ENCODE assay signal across 8 cellular contexts in genomic region chr5:76714771-76715483, GRCh38. TPM values are rescaled to one million over a fixed set of nuclear protein-coding genes. Genes with fewer than 3 reads are reported as not detected.
DNase-seq lines count a peak whose midpoint lies in the region; ATAC-seq, FAIRE-seq and TF ChIP-seq lines count a peak whose summit lies in the region.

No MANE protein-coding gene starts in this region.

- peak overlapping the region; percentile 84; the same call in 1 of the 2 replicates for H3K4me3 ChIP-seq in GM08714 (ENCODE audit: low read length)
- no peak overlapping the region for H3K4me3 ChIP-seq in K562
- H3K4me3 ChIP-seq in kidney epithelial cell (ENCODE audit: low read depth, low read length), result peak overlapping the region; percentile 95
- peak overlapping the region; percentile 61 to 89 (median 68) for H3K4me3 ChIP-seq in stomach

- H3K4me1 ChIP-seq in K562 (replicated peaks in 1 of 2; ENCODE audit: control insufficient read depth in 2 of 2, insufficient read depth in 2 of 2, low read length in 2 of 2), result peaks cover 8 to 18% of the 10 kb centered on the region in 2 experiments; a peak in 4 of 5 replicates
- peaks cover 4 to 31% (median 23%) of the 10 kb centered on the region in 4 donors for H3K4me1 ChIP-seq in stomach

- TF ChIP-seq CTCF in K562 (IDR thresholded peaks at IDR 0.05 in 2 of 3, conservative IDR thresholded peaks at IDR 0.05 in 1 of 3; ENCODE audit: insufficient read depth in 2 of 3, low read depth in 1 of 3, low read length in 3 of 3) (no peak), kidney epithelial cell (IDR thresholded peaks at IDR 0.05; ENCODE audit: insufficient read depth, low read length, poor library complexity, severe bottlenecking) (no peak), stomach (IDR thresholded peaks at IDR 0.05) (no peak)

- H3K9me3 Mint-ChIP-seq in IgD-negative memory B cell, result peaks cover 0 to 2% (median 0%) of the 10 kb centered on the region in 3 donors

- intact Hi-C loops in K562 (cut with micrococcal nuclease) (no loop called here), stomach (cut with DNase I; ENCODE audit: low total_unique reads) (no loop called here)

- peak overlapping the region; percentile 79 to 93 (median 84) for H3K4me3 Mint-ChIP-seq in IgD-negative memory B cell

- H3K36me3 ChIP-seq in K562 (ENCODE audit: control insufficient read depth, insufficient read depth, low read length), result no peaks in the 10 kb centered on the region
- no peaks in the 10 kb centered on the region for H3K36me3 ChIP-seq in kidney epithelial cell (ENCODE audit: control insufficient read depth, insufficient read depth, low read length)
- H3K36me3 ChIP-seq in stomach, result no peaks in the 10 kb centered on the region

- H3K27ac Mint-ChIP-seq in IgD-negative memory B cell, result no peak overlapping the region

- peaks cover 5 to 21% (median 14%) of the 10 kb centered on the region in 3 donors for H3K4me1 Mint-ChIP-seq in IgD-negative memory B cell

- POLR2A ChIA-PET in K562 (lab: Yijun Ruan, JAX), result interaction anchor here (0.5 to 0.6 kb wide), 2 partner anchors 25 to 539 kb away, joined by 3 read pairs; no protein-coding TSS in a partner anchor

- peaks cover 1% of the 10 kb centered on the region for H3K36me3 Mint-ChIP-seq in IgD-negative memory B cell

- peak overlapping the region; percentile 97 for H2AFZ ChIP-seq in K562 (ENCODE audit: low read depth, low read length)

- no peaks in the 10 kb centered on the region for H3K9me3 ChIP-seq in K562 (replicated peaks; ENCODE audit: control insufficient read depth, insufficient read depth, low read depth, low read length)
- H3K9me3 ChIP-seq in stomach, result no peaks in the 10 kb centered on the region

- H3K4me2 ChIP-seq in K562 (ENCODE audit: insufficient read depth, low read length), result no peak overlapping the region

- H3K9ac ChIP-seq in K562 (ENCODE audit: insufficient read depth in 1 of 2, low read depth in 2 of 2, low read length in 2 of 2), result peak overlapping the region in 1 of 2 experiments; percentile 81; a peak in 1 of 4 replicates

- H3K27me3 ChIP-seq in K562 (ENCODE audit: control insufficient read depth in 2 of 2, insufficient read depth in 2 of 2, low read length in 2 of 2) (no peaks in the 10 kb centered on the region), kidney epithelial cell (ENCODE audit: control insufficient read depth, insufficient read depth, low read length) (no peaks in the 10 kb centered on the region), stomach (peaks cover 0 to 34% (median 16%) of the 10 kb centered on the region in 3 donors)

- 95% methylated on average over 43 of the region's 52 CpGs for WGBS in K562 (ENCODE audit: insufficient coverage, low coverage, missing lambda C conversion rate)
- 11 to 23% (median 18%) methylated on average over 41 to 52 of the region's 52 CpGs for WGBS in stomach, 5 donors

- no peak for FAIRE-seq in K562 (lab: Jason Lieb, UNC)

- no peak for TF ChIP-seq POLR2A in K562 (conservative IDR thresholded peaks at IDR 0.05)
- no peak for TF ChIP-seq POLR2A in stomach (IDR thresholded peaks at IDR 0.05)

- no TSS peak for BruUV-seq in K562 (replicated peaks; lab: Mats Ljungman, UMichigan)

- peaks cover 37% of the 10 kb centered on the region for H3K79me2 ChIP-seq in K562 (ENCODE audit: control insufficient read depth, insufficient read depth, low read length)

- H3K9me1 ChIP-seq in K562 (ENCODE audit: control insufficient read depth, insufficient read depth, low read length), result no peaks in the 10 kb centered on the region

- in situ Hi-C loops in K562 (cut with MboI), result no loop called here

- CTCF ChIA-PET in K562 (lab: Yijun Ruan, JAX; ENCODE audit: low intra/inter-chr PET ratio), result interaction anchor here (2.3 kb wide), 1 partner anchor 59 kb away, joined by 12 read pairs; no protein-coding TSS in a partner anchor

- no peak for ATAC-seq in K562
- ATAC-seq in HG03097 (IDR thresholded peaks at IDR 0.05; ENCODE audit: low FRiP score, unreplicated experiment), result no peak

- H3K27ac ChIP-seq in K562 (ENCODE audit: extremely low read depth, low read depth, low read length), result no peak overlapping the region
- H3K27ac ChIP-seq in stomach, result peak overlapping the region in 4 of 5 donors; percentile 57 to 78 (median 72)

- peaks cover 43% of the 10 kb centered on the region for H3K27me3 Mint-ChIP-seq in IgD-negative memory B cell

- no peak for TF ChIP-seq RAD21 in K562 (CRISPR knock-in tag; conservative IDR thresholded peaks at IDR 0.05 in 1 of 2, IDR thresholded peaks at IDR 0.05 in 1 of 2)

- no peaks in the 10 kb centered on the region for H4K20me1 ChIP-seq in K562 (replicated peaks; ENCODE audit: control insufficient read depth, insufficient read depth, low read length)

- DNase-seq in K562 (ENCODE audit: extremely low read depth in 1 of 4, low spot score in 3 of 4) (no peak), kidney epithelial cell (ENCODE audit: low read depth) (no peak), stomach (no peak), NCI-H2107 (lab: John Stamatoyannopoulos, UW) (no peak), RKO (ENCODE audit: low spot score) (no peak)

- no peak for TF ChIP-seq EP300 in K562 (IDR thresholded peaks at IDR 0.05; ENCODE audit: low read length)
- no peak for TF ChIP-seq EP300 in stomach (IDR thresholded peaks at IDR 0.05)

TF ChIP-seq in K562, 482 proteins besides CTCF, POLR2A, EP300 and RAD21 (continues in another document):
- TF ChIP-seq ATF3 (IDR thresholded peaks at IDR 0.05) (0 out of 2 replicates have a peak, but pooled peaks have one; percentile 15), ATF3 (CRISPR knock-in tag; conservative IDR thresholded peaks at IDR 0.05) (no peak), RBM25 (IDR thresholded peaks at IDR 0.05; ENCODE audit: low read depth, low read length, severe bottlenecking) (no peak), AFF1 (IDR thresholded peaks at IDR 0.05; ENCODE audit: low read depth in 1 of 2, partially characterized antibody in 2 of 2) (no peak)

RNA-seq across cellular contexts. Expression of gene F2R, which starts 1.0 kb away (rescaled TPM):
- polyA plus RNA-seq in IgD-negative memory B cell, result 1.2 TPM
- total RNA-seq in K562 (2011; cell fraction: chromatin; rRNA removed; ENCODE audit: low replicate concordance), result 26.4 and 32.1 TPM in 2 replicates
- 29.2 and 33.2 TPM in 2 replicates for total RNA-seq in K562 (2011; cell fraction: nucleolus; rRNA removed)
- total RNA-seq in K562 (2011; cell fraction: nucleoplasm; rRNA removed), result 46.1 and 60.1 TPM in 2 replicates
- 11.2 and 13.7 TPM in 2 replicates for total RNA-seq in K562 (2014; rRNA removed)
- total RNA-seq in K562 (2014; rRNA removed; fragmentation: Illumina TruSeq; extraction: Trizol), result 15.1 and 15.2 TPM in 2 replicates
- 10.5 and 11.1 TPM in 2 replicates for total RNA-seq in K562 (2015; rRNA removed; fragmentation: Illumina TruSeq; extraction: Trizol)
- total RNA-seq in K562 (2021), result 14.7 and 15.3 TPM in 2 replicates
- 34.7 and 56.5 TPM in 2 replicates for polyA plus RNA-seq in K562 (2011; rRNA removed)
- 39.1 and 73.9 TPM in 2 replicates for polyA plus RNA-seq in K562 (2011; cell fraction: cytosol; rRNA removed)
- 11.1 and 24.1 TPM in 2 replicates for polyA plus RNA-seq in K562 (2011; cell fraction: nucleus; rRNA removed)
- polyA plus RNA-seq in K562 (2012), result 10.9 and 11.1 TPM in 2 replicates
- polyA plus RNA-seq in K562 (2014; fragmentation: Illumina TruSeq; extraction: Trizol), result 19.1 and 19.8 TPM in 2 replicates
- polyA plus RNA-seq in K562 (2014; fragmentation: Nextera tagmentation; extraction: Ambion mirVana), result 1 to 10 TPM; 4.0 to 4.9 TPM
- polyA plus RNA-seq in K562 (2014; rRNA removed), result 17.1 and 18.5 TPM in 2 replicates
- 35.4 and 55.1 TPM in 2 replicates for polyA minus RNA-seq in K562 (2011; rRNA and poly(A)+ RNA removed)
- 13.9 and 23.1 TPM in 2 replicates for polyA minus RNA-seq in K562 (2011; cell fraction: cytosol; rRNA and poly(A)+ RNA removed)
- 8.1 and 19.8 TPM in 2 replicates for polyA minus RNA-seq in K562 (2011; cell fraction: nucleus; rRNA and poly(A)+ RNA removed)
- 105 and 111 TPM in 2 replicates for total RNA-seq in kidney epithelial cell
- 10 to 100 TPM in 2 of 5 donors, 1 to 10 TPM in 2, not detected in 1; 1.4 to 16.2 (median 9.3) TPM for total RNA-seq in stomach
- polyA plus RNA-seq in stomach, result 1 to 10 TPM; 2.2 to 6.0 (median 4.7) TPM
